Comparison of ENCODE assay signal across 24 cellular contexts in the genomic region with DNA sequence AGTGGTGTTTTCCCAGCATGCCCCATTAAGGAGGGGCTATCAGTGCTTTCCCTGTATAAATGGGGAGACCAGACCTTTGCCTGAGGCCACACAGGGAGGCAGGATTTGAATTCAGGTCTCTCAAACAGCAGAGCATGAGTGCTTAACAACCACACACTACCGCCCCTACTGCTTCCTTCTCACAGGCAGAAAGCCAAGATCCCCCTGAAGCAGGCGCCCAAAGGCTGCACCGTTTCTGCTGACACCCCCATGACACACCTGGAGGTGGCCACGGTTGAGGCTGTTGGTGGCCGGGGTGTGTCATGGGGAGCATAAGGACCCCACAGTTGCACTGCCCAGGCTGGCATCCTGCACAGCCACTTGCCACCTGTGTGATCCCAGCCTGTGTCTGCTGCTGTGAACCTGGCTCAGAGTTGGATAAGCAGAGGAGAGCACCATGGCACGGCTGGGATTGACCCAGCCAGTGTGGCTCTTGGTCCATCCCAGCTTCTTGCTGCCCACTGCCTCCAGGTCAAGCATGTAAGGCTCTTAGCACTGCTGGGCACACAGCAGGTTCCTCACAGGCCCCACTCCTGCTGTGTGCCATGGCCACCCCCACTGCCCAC. TPM values are rescaled to one million over a fixed set of nuclear protein-coding genes. Genes with fewer than 3 reads are reported as not detected.
DNase-seq lines count a peak whose midpoint lies in the region; ATAC-seq, FAIRE-seq and TF ChIP-seq lines count a peak whose summit lies in the region.
"Had no signal": no experiment of that assay in that cellular context is flagged by ENCODE, and none has a peak within 500 bp of the region (broad histone marks: within the 10 kb centered on the region; RNA-seq: fewer than 3 reads in every experiment).

No MANE protein-coding gene starts in this region.

- H3K9me3 ChIP-seq in RWPE2 (ENCODE audit: severe bottlenecking) = no peaks in the 10 kb centered on the region
- peaks cover 0 to 3% of the 10 kb centered on the region in 2 donors for H3K9me3 ChIP-seq in kidney (ENCODE audit: control insufficient read depth in 1 of 2, low read length in 2 of 2)
- no peaks in the 10 kb centered on the region for H3K9me3 ChIP-seq in mucosa of descending colon
- peaks cover 0 to 17% (median 10%) of the 10 kb centered on the region in 8 donors for H3K9me3 ChIP-seq in spleen
- no peaks in the 10 kb centered on the region for H3K9me3 ChIP-seq in T-helper 17 cell (ENCODE audit: control insufficient read depth, low read length, poor library complexity, severe bottlenecking)
- H3K9me3 ChIP-seq in ascending aorta = no peaks in the 10 kb centered on the region
- H3K9me3 ChIP-seq in adrenal gland (replicated peaks in 1 of 3) = no peaks in the 10 kb centered on the region
- H3K9me3 ChIP-seq: BE2C, SJSA1 had no signal

- H3K27me3 Mint-ChIP-seq in T-helper 17 cell = peaks cover 22% of the 10 kb centered on the region

- WGBS in spleen, 5 donors = 74 to 95% (median 88%) methylated on average over 5 to 6 of the region's 6 CpGs
- 91 to 94% (median 91%) methylated on average over 6 of the region's 6 CpGs; no CpG with 5 or more reads in 1 of the 4 donors for WGBS in adrenal gland, 4 donors

- peak overlapping the region; percentile 27 to 46 for H3K9ac ChIP-seq in kidney (ENCODE audit: low read length in 2 of 2)
- H3K9ac ChIP-seq: KMS-11 had no signal

- H3K27ac ChIP-seq in RWPE2 (ENCODE audit: poor library complexity, severe bottlenecking) (no peak overlapping the region), kidney (ENCODE audit: low read depth in 2 of 2, low read length in 2 of 2) (peak overlapping the region; percentile 91 to 96), spleen (no peak overlapping the region), ascending aorta (no peak overlapping the region), adrenal gland (no peak overlapping the region)
- H3K27ac ChIP-seq: A549, KMS-11, SJSA1 had no signal

- H3K36me3 ChIP-seq in RWPE2 (ENCODE audit: low read depth) (no peaks in the 10 kb centered on the region), kidney (ENCODE audit: control insufficient read depth in 1 of 2, insufficient read depth in 2 of 2, low read length in 2 of 2) (no peaks in the 10 kb centered on the region), mucosa of descending colon (ENCODE audit: low read depth) (no peaks in the 10 kb centered on the region), spleen (no peaks in the 10 kb centered on the region), ascending aorta (no peaks in the 10 kb centered on the region), adrenal gland (replicated peaks in 1 of 2) (no peaks in the 10 kb centered on the region)
- H3K36me3 ChIP-seq: BE2C, SJSA1 had no signal

- peaks cover 27% of the 10 kb centered on the region for H3K27me3 ChIP-seq in RWPE2 (ENCODE audit: insufficient read depth, poor library complexity, severe bottlenecking)
- H3K27me3 ChIP-seq in spleen (replicated peaks in 1 of 7) = peaks cover 0 to 38% (median 0%) of the 10 kb centered on the region in 7 donors
- no peaks in the 10 kb centered on the region for H3K27me3 ChIP-seq in ascending aorta
- H3K27me3 ChIP-seq in adrenal gland = no peaks in the 10 kb centered on the region
- H3K27me3 ChIP-seq: BE2C, SJSA1 had no signal

- peaks cover 6% of the 10 kb centered on the region for H3K4me1 Mint-ChIP-seq in T-helper 17 cell

- ATAC-seq in RWPE2 (ENCODE audit: low read depth) (no peak), mucosa of descending colon (peak; percentile 5), T-helper 17 cell (no peak), GM21825 (IDR thresholded peaks at IDR 0.05; ENCODE audit: unreplicated experiment) (no peak)
- ATAC-seq: A549, Panc1, Right ventricle myocardium inferior had no signal

- H3K4me3 Mint-ChIP-seq in T-helper 17 cell = no peak overlapping the region

- DNase-seq in RWPE2 (ENCODE audit: low spot score) (peak; percentile 73), kidney (peak; percentile 68), mucosa of descending colon (peak; percentile 35 to 43 (median 39)), spleen (peak; percentile 61), T-helper 17 cell (no peak), ascending aorta (ENCODE audit: low spot score in 2 of 2) (no peak), adrenal gland (no peak)
- DNase-seq: BE2C; DMS79; NCI-H1105; NCI-H146; NCI-H2029; NCI-H226; NCI-H510A treated with DMSO at 0.1 percent for 48 hours; NCI-H748 treated with DMSO at 0.1 percent for 48 hours; NK-92 treated with Interleukin-12 subunit alpha and Interleukin-12 subunit beta, amount 100 ng/mL, for 24 hours had no signal

- TF ChIP-seq POLR2A in spleen (IDR thresholded peaks at IDR 0.05) = no peak
- no peak for TF ChIP-seq POLR2A in adrenal gland (IDR thresholded peaks at IDR 0.05)

- no peak overlapping the region for H3K4me3 ChIP-seq in RWPE2 (ENCODE audit: severe bottlenecking)
- peak overlapping the region in 1 of 2 donors; percentile 8 for H3K4me3 ChIP-seq in kidney (ENCODE audit: low read length in 2 of 2)
- H3K4me3 ChIP-seq in mucosa of descending colon = no peak overlapping the region
- H3K4me3 ChIP-seq in spleen = no peak overlapping the region
- no peak overlapping the region for H3K4me3 ChIP-seq in ascending aorta
- no peak overlapping the region for H3K4me3 ChIP-seq in adrenal gland
- H3K4me3 ChIP-seq: A549, SJSA1 had no signal

- intact Hi-C loops in kidney (cut with DNase I) (no loop called here), mucosa of descending colon (cut with DNase I, micrococcal nuclease) (loop anchor here in 1 of 2 donors (10.0 kb wide), 1 partner anchor 204 kb away; no protein-coding TSS in a partner anchor), spleen (cut with DNase I; ENCODE audit: low total_unique reads) (no loop called here), ascending aorta (cut with DNase I) (no loop called here), adrenal gland (cut with DNase I) (no loop called here)

- H3K4me1 ChIP-seq in RWPE2 (ENCODE audit: insufficient read depth, poor library complexity, severe bottlenecking) = no peaks in the 10 kb centered on the region
- peaks cover 51 to 53% of the 10 kb centered on the region in 2 donors for H3K4me1 ChIP-seq in kidney (ENCODE audit: control insufficient read depth in 1 of 2, insufficient read depth in 1 of 2, low read depth in 1 of 2, low read length in 2 of 2)
- peaks cover 25% of the 10 kb centered on the region for H3K4me1 ChIP-seq in mucosa of descending colon (ENCODE audit: low read depth)
- peaks cover 0 to 14% (median 5%) of the 10 kb centered on the region in 6 donors for H3K4me1 ChIP-seq in spleen
- no peaks in the 10 kb centered on the region for H3K4me1 ChIP-seq in ascending aorta
- no peaks in the 10 kb centered on the region for H3K4me1 ChIP-seq in adrenal gland (replicated peaks in 1 of 2)
- H3K4me1 ChIP-seq: A549, BE2C, SJSA1 had no signal

- peaks cover 4% of the 10 kb centered on the region for H3K36me3 Mint-ChIP-seq in T-helper 17 cell (ENCODE audit: low read depth)

- no peak for TF ChIP-seq CTCF in RWPE2 (IDR thresholded peaks at IDR 0.05; ENCODE audit: poor library complexity, severe bottlenecking)
- no peak for TF ChIP-seq CTCF in kidney (IDR thresholded peaks at IDR 0.05; ENCODE audit: borderline replicate concordance, extremely low read depth, insufficient read depth)
- TF ChIP-seq CTCF in mucosa of descending colon (IDR thresholded peaks at IDR 0.05) = no peak
- TF ChIP-seq CTCF in spleen (IDR thresholded peaks at IDR 0.05 in 8 of 11, conservative IDR thresholded peaks at IDR 0.05 in 3 of 11) = no peak
- no peak for TF ChIP-seq CTCF in ascending aorta (IDR thresholded peaks at IDR 0.05)
- no peak for TF ChIP-seq CTCF in adrenal gland (IDR thresholded peaks at IDR 0.05)

- no peak overlapping the region for H3K27ac Mint-ChIP-seq in T-helper 17 cell

- no peak for FAIRE-seq in kidney (lab: Jason Lieb, UNC)
- FAIRE-seq: A549, D721Med, H54 had no signal

RNA-seq across cellular contexts. Expression of a gene that starts 28.3 kb away (rescaled TPM):
- total RNA-seq in kidney (29.7 TPM), mucosa of descending colon (100 to 1,000 TPM; 134 to 467 (median 136) TPM), spleen (under 1 TPM in 4 of 7 donors, not detected in 3; 0.17 to 0.67 (median 0.41) TPM), T-helper 17 cell (not detected), ascending aorta (7.7 TPM), adrenal gland (1 to 10 TPM in 3 of 8 donors, under 1 TPM in 5; 0.06 to 4.7 (median 0.68) TPM)
- polyA plus RNA-seq in kidney (ENCODE audit: insufficient read depth, low read depth, low replicate concordance) (551 TPM), spleen (under 1 TPM; 0.04 to 0.13 (median 0.05) TPM), adrenal gland (1 to 10 TPM in 1 of 3 donors, under 1 TPM in 2; 0.56 to 5.4 (median 0.62) TPM)
- total RNA-seq: SJSA1 had no signal

RNA-seq across cellular contexts. Expression of a gene that starts 31.0 kb away (rescaled TPM):
- total RNA-seq in kidney (3.7 TPM), mucosa of descending colon (10 to 100 TPM in 1 of 3 donors, 1 to 10 TPM in 2; 1.8 to 12.8 (median 3.6) TPM), spleen (10 to 100 TPM; 11.7 to 28.4 (median 20.9) TPM), T-helper 17 cell (10 to 100 TPM; 38.6 to 41.0 TPM), ascending aorta (not detected), adrenal gland (1 to 10 TPM in 1 of 8 donors, under 1 TPM in 5, not detected in 2; 0.14 to 1.8 (median 0.59) TPM)
- polyA plus RNA-seq in kidney (ENCODE audit: insufficient read depth, low read depth, low replicate concordance) (not detected), spleen (10 to 100 TPM in 1 of 3 donors, 1 to 10 TPM in 2; 8.6 to 11.2 (median 9.8) TPM), adrenal gland (1 to 10 TPM in 1 of 3 donors, under 1 TPM in 2; 0.67 to 2.9 (median 0.82) TPM)
- total RNA-seq: SJSA1 had no signal

Comparison
In these comparisons a context has a peak if more than half of its experiments do, and no peak if none do; other contexts are left out.
1. DNase-seq: peak in RWPE2 (single experiment), kidney (single experiment), mucosa of descending colon (3 of 3) and spleen (single experiment); none in T-helper 17 cell (0 of 3), ascending aorta (0 of 2) and adrenal gland (0 of 7).
2. H3K27ac ChIP-seq: peak in kidney (2 of 2); none in RWPE2 (single experiment), spleen (0 of 8), ascending aorta (0 of 2) and adrenal gland (0 of 5).